14 cellular contexts compared by ENCODE assay signal in genomic region chr6:159541296-159541695, GRCh38.
DNase-seq lines count a peak whose midpoint lies in the region; ATAC-seq and TF ChIP-seq lines count a peak whose summit lies in the region.
"Had no signal": no experiment of that assay in that cellular context is flagged by ENCODE, and none has a peak within 500 bp of the region (broad histone marks: within the 10 kb centered on the region; RNA-seq: fewer than 3 reads in every experiment).

No MANE protein-coding gene starts in this region.

- TF ChIP-seq CTCF in GM23338 (conservative IDR thresholded peaks at IDR 0.05; ENCODE audit: low read depth in 2 of 2) (no peak), GM20000 (IDR thresholded peaks at IDR 0.05; ENCODE audit: extremely low read depth, missing control alignments) (no peak)

- no peaks in the 10 kb centered on the region for H3K36me3 Mint-ChIP-seq in GM23338 (ENCODE audit: low read depth)
- H3K36me3 Mint-ChIP-seq: CD4-positive, alpha-beta memory T cell had no signal

- H3K27me3 ChIP-seq in HAP-1 (ENCODE audit: low read depth) (no peaks in the 10 kb centered on the region), GM23338 (ENCODE audit: insufficient read depth) (no peaks in the 10 kb centered on the region)

- DNase-seq in HAP-1 (ENCODE audit: low spot score in 2 of 2): peak; percentile 26 to 68
- peak; percentile 79 for DNase-seq in NCI-H524 treated with DMSO at 0.1 percent for 48 hours (lab: John Stamatoyannopoulos, UW)
- DNase-seq in stimulated activated CD4-positive, alpha-beta T cell treated with anti-CD3 and anti-CD28 coated beads, Interleukin-2, amount 100 ng/mL, for 48 hours: no peak
- DNase-seq in GM23338 (ENCODE audit: low spot score): no peak
- DNase-seq in GM20000 (ENCODE audit: low spot score): no peak
- DNase-seq: C1 segment of cervical spinal cord; Calu3; CD4-positive, alpha-beta memory T cell; COR-L47; DMS153; DND-41; GOT3; HCEC 1CT had no signal

- peaks cover 3% of the 10 kb centered on the region for H3K27me3 Mint-ChIP-seq in GM23338 (ENCODE audit: insufficient read depth, low read depth, poor library complexity)

- H2AFZ ChIP-seq in GM23338: no peak overlapping the region

- no peak overlapping the region for H3K4me3 Mint-ChIP-seq in GM23338
- H3K4me3 Mint-ChIP-seq: CD4-positive, alpha-beta memory T cell had no signal

- H3K36me3 ChIP-seq in HAP-1 (replicated peaks) (no peaks in the 10 kb centered on the region), GM23338 (ENCODE audit: insufficient read depth) (no peaks in the 10 kb centered on the region)

- no peaks in the 10 kb centered on the region for H3K9me3 Mint-ChIP-seq in GM23338

- peak; percentile 59 for ATAC-seq in esophagus mucosa
- no peak for ATAC-seq in GM23338

- no peaks in the 10 kb centered on the region; the same call in 1 of the 3 replicates for H3K4me1 Mint-ChIP-seq in GM23338
- H3K4me1 Mint-ChIP-seq: CD4-positive, alpha-beta memory T cell had no signal

- H3K27ac ChIP-seq in GM23338 (ENCODE audit: low read depth): no peak overlapping the region

- no peaks in the 10 kb centered on the region for H4K20me1 ChIP-seq in GM23338 (replicated peaks; ENCODE audit: insufficient read depth)

- H3K9me3 ChIP-seq in HAP-1: no peaks in the 10 kb centered on the region

- H3K4me2 ChIP-seq in GM23338: no peak overlapping the region

- in situ Hi-C loops in HAP-1 (cut with MboI; ENCODE audit: low sequenced_read_pairs): no loop called here

- no peaks in the 10 kb centered on the region for H3K9me2 ChIP-seq in GM23338 (ENCODE audit: insufficient read depth)

- no peaks in the 10 kb centered on the region for H3K79me2 ChIP-seq in GM23338 (replicated peaks; ENCODE audit: insufficient read depth)

- H3K4me3 ChIP-seq in HAP-1: no peak overlapping the region
- no peak overlapping the region for H3K4me3 ChIP-seq in GM23338

- no peaks in the 10 kb centered on the region for H3F3A ChIP-seq in GM23338 (replicated peaks; ENCODE audit: low read depth)

- no peak overlapping the region for H3K27ac Mint-ChIP-seq in GM23338
- H3K27ac Mint-ChIP-seq: CD4-positive, alpha-beta memory T cell had no signal

- H3K4me1 ChIP-seq in HAP-1 (no peaks in the 10 kb centered on the region; the same call in 1 of the 2 replicates), GM23338 (ENCODE audit: insufficient read depth) (peaks cover 6% of the 10 kb centered on the region; the same call in 1 of the 2 replicates)

TF ChIP-seq in GM23338, 12 proteins besides CTCF, POLR2A, EP300 and RAD21 (continues in another document):
- TF ChIP-seq ZNF331 (CRISPR knock-in tag; IDR thresholded peaks at IDR 0.05; ENCODE audit: low read depth) (no peak), POLR2AphosphoS5 (IDR thresholded peaks at IDR 0.05; ENCODE audit: low read depth) (no peak), CREB1 (CRISPR knock-in tag; IDR thresholded peaks at IDR 0.05; ENCODE audit: low read depth) (no peak), JUNB (IDR thresholded peaks at IDR 0.05; ENCODE audit: unreplicated experiment) (no peak), EZH2phosphoT487 (IDR thresholded peaks at IDR 0.05; ENCODE audit: unreplicated experiment) (no peak), ETS1 (IDR thresholded peaks at IDR 0.05) (no peak), STAT1 (IDR thresholded peaks at IDR 0.05; ENCODE audit: unreplicated experiment) (no peak), ZNF462 (CRISPR knock-in tag; IDR thresholded peaks at IDR 0.05) (no peak), EZH2 (IDR thresholded peaks at IDR 0.05; ENCODE audit: low read depth, unreplicated experiment) (no peak), REST (IDR thresholded peaks at IDR 0.05; ENCODE audit: unreplicated experiment) (no peak), ZNF114 (CRISPR knock-in tag; IDR thresholded peaks at IDR 0.05) (no peak)

Comparison
In these comparisons a context has a peak if more than half of its experiments do, and no peak if none do; other contexts are left out.
1. DNase-seq: peak in HAP-1 (2 of 2) and NCI-H524 treated with DMSO at 0.1 percent for 48 hours (single experiment); none in stimulated activated CD4-positive, alpha-beta T cell treated with anti-CD3 and anti-CD28 coated beads, Interleukin-2, amount 100 ng/mL, for 48 hours (0 of 2), GM23338 (single experiment) and GM20000 (single experiment).